ENCODE assay signal across 16 cellular contexts in the genomic region with DNA sequence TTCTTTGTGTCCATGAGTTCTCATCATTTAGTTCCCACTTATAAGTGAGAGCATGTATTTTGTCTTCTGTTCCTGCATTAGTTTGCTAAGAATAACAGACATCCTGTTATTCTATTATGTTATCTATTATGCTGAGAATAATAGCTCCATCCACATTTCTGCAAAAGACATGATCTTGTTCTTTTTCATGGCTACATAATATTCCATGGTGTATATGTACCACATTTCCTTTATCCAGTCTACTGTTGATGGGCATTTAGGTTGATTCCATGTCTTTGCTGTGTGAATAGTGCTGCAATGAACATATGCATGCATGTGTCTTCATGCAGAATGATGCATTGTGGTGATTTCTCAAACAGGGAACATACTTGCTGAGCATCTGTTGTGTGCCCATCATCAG.
"Had no signal": no experiment of that assay in that cellular context is flagged by ENCODE, and none has a peak within 500 bp of the region (broad histone marks: within the 10 kb centered on the region; RNA-seq: fewer than 3 reads in every experiment).

No MANE protein-coding gene starts in this region.

- H3K9me3 Mint-ChIP-seq: stimulated activated memory B cell treated with anti-CD40 and anti-IgM and Interleukin-4, amounts not matched to agents 10 μg/mL and 1 μg/mL and 100 μg/mL, for 72 hours had no signal

- DNase-seq: activated CD4-positive, alpha-beta T cell treated with anti-CD3 and anti-CD28 coated beads, Interleukin-2, amount 50 U/mL, for 1 hour; activated CD8-positive, alpha-beta memory T cell treated with anti-CD3 and anti-CD28 coated beads, Interleukin-2, amount 50 U/mL, for 4 hours; activated effector memory CD4-positive, alpha-beta T cell treated with anti-CD3 and anti-CD28 coated beads, Interleukin-2, amount 50 U/mL, for 16 hours; activated T-cell treated with anti-CD3 and anti-CD28 coated beads, Interleukin-2, amount 50 U/mL, for 48 hours; endodermal cell; gastrocnemius medialis; heart right ventricle; left colon; mucosa of descending colon; occipital lobe; substantia nigra; uterus had no signal

- H3K27me3 Mint-ChIP-seq: stimulated activated memory B cell treated with anti-CD40 and anti-IgM and Interleukin-4, amounts not matched to agents 10 μg/mL and 1 μg/mL and 100 μg/mL, for 72 hours had no signal

- H3K4me1 Mint-ChIP-seq: nephron had no signal

- ATAC-seq: gastrocnemius medialis; left colon; mucosa of descending colon; SK-N-SH treated with all-trans-retinoic acid at 6 μM for 48 hours; stimulated activated memory B cell treated with anti-CD40 and anti-IgM and Interleukin-4, amounts not matched to agents 10 μg/mL and 1 μg/mL and 100 μg/mL, for 72 hours; WTC11 had no signal

- H3K4me3 Mint-ChIP-seq: endodermal cell; nephron; stimulated activated memory B cell treated with anti-CD40 and anti-IgM and Interleukin-4, amounts not matched to agents 10 μg/mL and 1 μg/mL and 100 μg/mL, for 72 hours; WTC11 had no signal

- H3K27ac Mint-ChIP-seq: endodermal cell; nephron; stimulated activated memory B cell treated with anti-CD40 and anti-IgM and Interleukin-4, amounts not matched to agents 10 μg/mL and 1 μg/mL and 100 μg/mL, for 72 hours; WTC11 had no signal
